In the genomic region with DNA sequence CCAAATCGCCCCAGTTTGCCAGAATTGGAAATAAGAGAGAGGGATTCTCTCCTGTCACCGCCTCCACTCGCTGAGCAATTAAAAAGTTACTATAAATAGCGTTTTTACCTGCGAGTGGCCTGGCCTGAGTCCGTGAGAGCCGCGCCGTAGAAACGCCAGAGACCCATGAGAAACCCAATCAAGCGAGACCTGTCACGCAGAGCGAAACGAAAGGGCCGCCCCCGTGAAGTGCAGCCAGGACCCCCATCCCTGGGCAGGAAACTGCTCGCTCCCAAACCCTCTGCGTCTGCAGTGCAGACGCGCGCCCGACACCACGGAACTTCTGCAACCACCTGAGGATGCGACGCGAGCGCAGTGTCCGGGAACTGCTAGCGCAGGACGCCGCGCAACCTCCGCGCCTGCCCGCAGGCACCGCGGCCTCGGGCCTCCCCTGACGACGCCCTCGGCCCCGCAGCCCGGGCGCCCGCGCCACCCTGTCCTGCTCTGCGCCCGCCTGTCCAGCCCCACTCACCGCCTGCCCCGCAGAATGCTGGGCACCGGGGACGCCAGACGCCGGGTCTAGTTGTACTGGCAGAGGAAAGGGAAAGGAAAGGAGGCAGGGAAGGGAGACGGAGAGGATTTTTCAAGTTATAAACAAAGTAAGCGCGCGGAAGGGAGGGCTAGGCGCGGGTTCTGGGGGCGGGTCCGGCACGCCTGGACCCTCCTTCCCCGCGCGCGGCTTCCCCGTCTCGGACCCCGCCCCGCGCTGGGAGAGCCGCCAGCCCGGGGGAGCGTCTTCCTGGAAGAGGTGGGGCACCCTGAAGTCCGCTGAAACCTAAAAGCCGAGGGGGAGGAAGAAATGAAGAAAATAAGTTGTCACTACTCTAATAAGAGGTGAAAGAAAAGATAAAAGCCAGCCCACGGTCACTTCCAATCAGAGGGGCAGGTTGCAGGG, we compare ENCODE assay signal across 1 cellular context.
TF ChIP-seq lines count a peak whose summit lies in the region.

A gene with protein sequence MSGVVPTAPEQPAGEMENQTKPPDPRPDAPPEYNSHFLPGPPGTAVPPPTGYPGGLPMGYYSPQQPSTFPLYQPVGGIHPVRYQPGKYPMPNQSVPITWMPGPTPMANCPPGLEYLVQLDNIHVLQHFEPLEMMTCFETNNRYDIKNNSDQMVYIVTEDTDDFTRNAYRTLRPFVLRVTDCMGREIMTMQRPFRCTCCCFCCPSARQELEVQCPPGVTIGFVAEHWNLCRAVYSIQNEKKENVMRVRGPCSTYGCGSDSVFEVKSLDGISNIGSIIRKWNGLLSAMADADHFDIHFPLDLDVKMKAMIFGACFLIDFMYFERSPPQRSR (minus strand): TSS at position 657 of the 934 bp plus-strand sequence. CDS start 29,034 bp downstream, outside the sequence.

TF ChIP-seq in A549, 52 proteins besides CTCF, POLR2A, EP300 and RAD21 (continued from another document):
- TF ChIP-seq TP53 (CRISPR knock-in tag; IDR thresholded peaks at IDR 0.05) (no peak), CBX8 (IDR thresholded peaks at IDR 0.05) (no peak), CHD2 (IDR thresholded peaks at IDR 0.05; ENCODE audit: low read length, partially characterized antibody) (no peak), TFCP2L1 (CRISPR knock-in tag; IDR thresholded peaks at IDR 0.05) (no peak), HOXB13 (CRISPR knock-in tag; IDR thresholded peaks at IDR 0.05; ENCODE audit: low read depth) (no peak), HDAC2 (IDR thresholded peaks at IDR 0.05) (no peak; the same call in 1 of the 2 replicates), PHF8 (IDR thresholded peaks at IDR 0.05; ENCODE audit: borderline replicate concordance, low read depth) (peak; percentile 29; the same call in 1 of the 2 replicates), ZFP36 (IDR thresholded peaks at IDR 0.05; ENCODE audit: borderline replicate concordance, partially characterized antibody) (no peak), BHLHE40 (IDR thresholded peaks at IDR 0.05; ENCODE audit: low read depth, low read length) (no peak), RNF2 (IDR thresholded peaks at IDR 0.05; ENCODE audit: borderline replicate concordance, low read depth) (no peak), ZNF302 (CRISPR knock-in tag; IDR thresholded peaks at IDR 0.05) (no peak), MAZ (IDR thresholded peaks at IDR 0.05; ENCODE audit: borderline replicate concordance, low read depth, low read length) (no peak), SREBF2 (IDR thresholded peaks at IDR 0.05) (no peak)
- TF ChIP-seq, protein P1, sequence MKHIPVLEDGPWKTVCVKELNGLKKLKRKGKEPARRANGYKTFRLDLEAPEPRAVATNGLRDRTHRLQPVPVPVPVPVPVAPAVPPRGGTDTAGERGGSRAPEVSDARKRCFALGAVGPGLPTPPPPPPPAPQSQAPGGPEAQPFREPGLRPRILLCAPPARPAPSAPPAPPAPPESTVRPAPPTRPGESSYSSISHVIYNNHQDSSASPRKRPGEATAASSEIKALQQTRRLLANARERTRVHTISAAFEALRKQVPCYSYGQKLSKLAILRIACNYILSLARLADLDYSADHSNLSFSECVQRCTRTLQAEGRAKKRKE (CRISPR knock-in tag; IDR thresholded peaks at IDR 0.05; ENCODE audit: low read depth): no peak
- TF ChIP-seq, protein P2, sequence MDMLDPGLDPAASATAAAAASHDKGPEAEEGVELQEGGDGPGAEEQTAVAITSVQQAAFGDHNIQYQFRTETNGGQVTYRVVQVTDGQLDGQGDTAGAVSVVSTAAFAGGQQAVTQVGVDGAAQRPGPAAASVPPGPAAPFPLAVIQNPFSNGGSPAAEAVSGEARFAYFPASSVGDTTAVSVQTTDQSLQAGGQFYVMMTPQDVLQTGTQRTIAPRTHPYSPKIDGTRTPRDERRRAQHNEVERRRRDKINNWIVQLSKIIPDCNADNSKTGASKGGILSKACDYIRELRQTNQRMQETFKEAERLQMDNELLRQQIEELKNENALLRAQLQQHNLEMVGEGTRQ (IDR thresholded peaks at IDR 0.05): no peak
